8 cellular contexts compared by ENCODE assay signal in genomic region chr1:7962011-7962335, GRCh38. TPM values are rescaled to one million over a fixed set of nuclear protein-coding genes. Genes with fewer than 3 reads are reported as not detected.
DNase-seq lines count a peak whose midpoint lies in the region; ATAC-seq lines count a peak whose summit lies in the region.

No MANE protein-coding gene starts in this region.

- no peaks in the 10 kb centered on the region for H3K27me3 ChIP-seq in CD4-positive, CD25-positive, alpha-beta regulatory T cell (ENCODE audit: control insufficient read depth, insufficient read depth, low read length)
- no peaks in the 10 kb centered on the region; the same call in 1 of the 2 replicates for H3K27me3 ChIP-seq in MG63
- H3K27me3 ChIP-seq in naive thymus-derived CD4-positive, alpha-beta T cell (ENCODE audit: control insufficient read depth in 2 of 2, insufficient read depth in 2 of 2, low read length in 2 of 2), result no peaks in the 10 kb centered on the region

- POLR2A ChIA-PET in naive thymus-derived CD4-positive, alpha-beta T cell (lab: Charles Lee), result interaction anchor here (0.7 to 2.2 kb wide), 5 partner anchors 8 to 436 kb away, joined by 3 to 6 read pairs (median 3); no protein-coding TSS in a partner anchor

- no peaks in the 10 kb centered on the region for H3K9me3 ChIP-seq in CD4-positive, CD25-positive, alpha-beta regulatory T cell (ENCODE audit: control insufficient read depth in 2 of 2, low read length in 2 of 2)
- H3K9me3 ChIP-seq in MG63, result no peaks in the 10 kb centered on the region
- H3K9me3 ChIP-seq in naive thymus-derived CD4-positive, alpha-beta T cell (ENCODE audit: control insufficient read depth in 2 of 3, low read length in 3 of 3), result no peaks in the 10 kb centered on the region

- CTCF ChIA-PET in naive thymus-derived CD4-positive, alpha-beta T cell (lab: Charles Lee), result interaction anchor here (1.1 kb wide), 1 partner anchor 61 kb away, joined by 3 read pairs; no protein-coding TSS in a partner anchor

- H3K27ac Mint-ChIP-seq in CD4-positive, CD25-positive, alpha-beta regulatory T cell, result peak overlapping the region; percentile 91 to 97 (median 92)
- H3K27ac Mint-ChIP-seq in naive thymus-derived CD4-positive, alpha-beta T cell, result peak overlapping the region; percentile 96 to 99 (median 98)

- peak overlapping the region; percentile 91 to 100 (median 98) for H3K4me3 Mint-ChIP-seq in CD4-positive, CD25-positive, alpha-beta regulatory T cell
- peak overlapping the region; percentile 84 to 100 (median 96) for H3K4me3 Mint-ChIP-seq in naive thymus-derived CD4-positive, alpha-beta T cell

- peaks cover 29 to 77% (median 56%) of the 10 kb centered on the region in 4 donors for H3K4me1 Mint-ChIP-seq in CD4-positive, CD25-positive, alpha-beta regulatory T cell
- H3K4me1 Mint-ChIP-seq in naive thymus-derived CD4-positive, alpha-beta T cell, result peaks cover 18 to 81% (median 60%) of the 10 kb centered on the region in 7 donors

- peak in 1 of 2 donors; percentile 3 for ATAC-seq in CD4-positive, CD25-positive, alpha-beta regulatory T cell (ENCODE audit: low read depth in 2 of 2)
- peak; percentile 6 for ATAC-seq in GM21447 (IDR thresholded peaks at IDR 0.05; ENCODE audit: unreplicated experiment)
- peak; percentile 18 for ATAC-seq in naive thymus-derived CD4-positive, alpha-beta T cell

- DNase-seq in CD4-positive, CD25-positive, alpha-beta regulatory T cell, result peak in 1 of 3 donors; percentile 37
- DNase-seq in MG63 (no peak), NCI-H2196 (lab: John Stamatoyannopoulos, UW; ENCODE audit: unreplicated experiment) (no peak), amygdala (lab: John Stamatoyannopoulos, UW) (no peak), inferior parietal cortex (ENCODE audit: extremely low spot score) (no peak)
- DNase-seq in naive thymus-derived CD4-positive, alpha-beta T cell, result peak in 1 of 9 donors; percentile 48

- H3K27ac ChIP-seq in CD4-positive, CD25-positive, alpha-beta regulatory T cell (ENCODE audit: insufficient read depth, low read length, poor library complexity, severe bottlenecking), result peak overlapping the region; percentile 95
- peak overlapping the region; percentile 91 for H3K27ac ChIP-seq in cingulate gyrus (ENCODE audit: low read depth, low read length)
- peak overlapping the region; percentile 95 for H3K27ac ChIP-seq in naive thymus-derived CD4-positive, alpha-beta T cell (ENCODE audit: low read depth, low read length)

- intact Hi-C loops in naive thymus-derived CD4-positive, alpha-beta T cell (cut with micrococcal nuclease), result loop anchor here in 1 of 2 donors (10.0 kb wide), 1 partner anchor 1573 kb away; the partner anchor contains the start of gene SLC25A33

- H3K4me1 ChIP-seq in CD4-positive, CD25-positive, alpha-beta regulatory T cell (ENCODE audit: control insufficient read depth, insufficient read depth, low read length, poor library complexity, severe bottlenecking), result peaks cover 62% of the 10 kb centered on the region
- peaks cover 24 to 39% of the 10 kb centered on the region in 2 donors for H3K4me1 ChIP-seq in naive thymus-derived CD4-positive, alpha-beta T cell (ENCODE audit: control insufficient read depth in 2 of 2, insufficient read depth in 2 of 2, low read length in 2 of 2)

- H3K4me3 ChIP-seq in CD4-positive, CD25-positive, alpha-beta regulatory T cell (ENCODE audit: low read depth, low read length), result peak overlapping the region; percentile 93
- H3K4me3 ChIP-seq in MG63, result peak overlapping the region; percentile 67
- H3K4me3 ChIP-seq in naive thymus-derived CD4-positive, alpha-beta T cell (ENCODE audit: low read length), result peak overlapping the region; percentile 65

- H3K36me3 ChIP-seq in CD4-positive, CD25-positive, alpha-beta regulatory T cell (ENCODE audit: control insufficient read depth, insufficient read depth, low read length), result peaks cover 34% of the 10 kb centered on the region
- peaks cover 40% of the 10 kb centered on the region for H3K36me3 ChIP-seq in MG63
- peaks cover 0 to 37% (median 5%) of the 10 kb centered on the region in 3 experiments for H3K36me3 ChIP-seq in naive thymus-derived CD4-positive, alpha-beta T cell (ENCODE audit: control insufficient read depth in 2 of 3, insufficient read depth in 3 of 3, low read length in 3 of 3)

- peaks cover 26% of the 10 kb centered on the region for H3K36me3 Mint-ChIP-seq in CD4-positive, CD25-positive, alpha-beta regulatory T cell
- peaks cover 0 to 28% (median 15%) of the 10 kb centered on the region in 5 donors for H3K36me3 Mint-ChIP-seq in naive thymus-derived CD4-positive, alpha-beta T cell

- H3K9me3 Mint-ChIP-seq in CD4-positive, CD25-positive, alpha-beta regulatory T cell, result peaks cover 0 to 1% (median 0%) of the 10 kb centered on the region in 7 donors
- peaks cover 0 to 4% (median 0%) of the 10 kb centered on the region in 11 donors for H3K9me3 Mint-ChIP-seq in naive thymus-derived CD4-positive, alpha-beta T cell

- peaks cover 8% of the 10 kb centered on the region for H3K27me3 Mint-ChIP-seq in CD4-positive, CD25-positive, alpha-beta regulatory T cell
- no peaks in the 10 kb centered on the region for H3K27me3 Mint-ChIP-seq in naive thymus-derived CD4-positive, alpha-beta T cell

RNA-seq across cellular contexts. Expression of gene PARK7, which starts 0.5 kb away (rescaled TPM):
- 150 TPM for total RNA-seq in CD4-positive, CD25-positive, alpha-beta regulatory T cell
- 100 to 1,000 TPM; 453 to 527 (median 478) TPM for polyA plus RNA-seq in CD4-positive, CD25-positive, alpha-beta regulatory T cell
- total RNA-seq in MG63 (2014; rRNA removed; shearing (Covaris generic); ENCODE audit: low replicate concordance), result 398 and 501 TPM in 2 replicates
- 100 to 1,000 TPM in 3 of 5 experiments, 10 to 100 TPM in 2; 97.1 to 255 (median 106) TPM for total RNA-seq in naive thymus-derived CD4-positive, alpha-beta T cell
- 100 to 1,000 TPM; 325 to 364 TPM for polyA plus RNA-seq in naive thymus-derived CD4-positive, alpha-beta T cell

RNA-seq across cellular contexts. Expression of gene TNFRSF9, which starts 21.3 kb away (rescaled TPM):
- 30.9 TPM for total RNA-seq in CD4-positive, CD25-positive, alpha-beta regulatory T cell
- 10 to 100 TPM; 10.3 to 35.6 (median 23.0) TPM for polyA plus RNA-seq in CD4-positive, CD25-positive, alpha-beta regulatory T cell
- total RNA-seq in MG63 (2014; rRNA removed; shearing (Covaris generic); ENCODE audit: low replicate concordance), result not detected in 2 replicates
- 1 to 10 TPM in 1 of 5 experiments, under 1 TPM in 4; 0.11 to 6.6 (median 0.27) TPM for total RNA-seq in naive thymus-derived CD4-positive, alpha-beta T cell
- under 1 TPM in 1 of 2 donors, not detected in 1; 0.10 TPM for polyA plus RNA-seq in naive thymus-derived CD4-positive, alpha-beta T cell
